In the genomic region with DNA sequence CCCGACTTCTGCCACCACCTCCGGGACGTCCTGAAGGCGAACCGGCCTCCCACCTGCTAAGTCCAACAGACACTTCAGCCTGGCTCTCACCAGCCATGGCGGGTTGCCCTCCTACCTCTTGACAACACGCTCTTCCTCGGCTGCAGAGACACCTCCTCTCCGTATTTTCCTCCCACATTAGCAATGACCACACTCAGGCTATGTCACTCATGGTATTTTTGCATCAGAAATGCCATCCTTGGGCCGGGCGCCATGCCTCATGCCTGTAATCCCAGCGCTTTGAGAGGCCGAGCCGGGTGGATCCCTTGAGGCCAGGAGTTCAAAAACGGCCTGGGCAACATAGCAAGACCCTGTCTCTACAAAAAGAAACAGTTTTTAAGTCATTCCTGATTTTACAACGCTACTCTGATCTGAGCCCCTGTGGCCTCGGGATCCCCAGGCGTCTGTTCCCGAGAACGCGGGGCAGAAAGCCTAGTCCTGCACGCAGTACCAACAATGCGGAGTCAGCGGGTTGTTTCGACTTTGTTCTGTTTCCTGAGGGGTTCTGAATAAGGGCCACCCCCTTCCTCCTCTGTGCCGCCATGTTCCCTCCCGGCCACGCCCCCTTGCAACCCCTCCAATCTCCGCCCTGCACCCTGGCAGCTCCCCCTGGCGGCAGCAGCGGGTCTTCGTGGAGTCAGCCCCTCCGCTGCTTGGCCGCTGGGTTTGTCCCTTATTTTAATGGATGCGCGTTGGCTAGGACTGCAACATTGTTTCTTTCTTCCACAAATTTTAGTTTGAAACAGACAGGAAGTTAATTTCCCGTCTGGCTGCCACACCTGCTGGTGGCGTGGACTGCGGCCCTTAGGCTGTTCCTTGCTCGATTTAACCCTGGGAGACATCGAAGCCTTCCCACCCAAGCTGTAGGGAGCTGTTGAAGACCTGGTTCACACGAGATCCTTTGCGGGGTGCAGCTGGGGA, we compare ENCODE assay signal across 1 cellular context.
A peak's percentile ranks its signal among the peaks of the same experiment; 100 is the strongest.
TF ChIP-seq lines count a peak whose summit lies in the region.

No MANE protein-coding gene starts in this region.

TF ChIP-seq in HepG2, 621 proteins besides CTCF, POLR2A, EP300 and RAD21 (continued from another document and continues in another):
- TF ChIP-seq, protein P1, sequence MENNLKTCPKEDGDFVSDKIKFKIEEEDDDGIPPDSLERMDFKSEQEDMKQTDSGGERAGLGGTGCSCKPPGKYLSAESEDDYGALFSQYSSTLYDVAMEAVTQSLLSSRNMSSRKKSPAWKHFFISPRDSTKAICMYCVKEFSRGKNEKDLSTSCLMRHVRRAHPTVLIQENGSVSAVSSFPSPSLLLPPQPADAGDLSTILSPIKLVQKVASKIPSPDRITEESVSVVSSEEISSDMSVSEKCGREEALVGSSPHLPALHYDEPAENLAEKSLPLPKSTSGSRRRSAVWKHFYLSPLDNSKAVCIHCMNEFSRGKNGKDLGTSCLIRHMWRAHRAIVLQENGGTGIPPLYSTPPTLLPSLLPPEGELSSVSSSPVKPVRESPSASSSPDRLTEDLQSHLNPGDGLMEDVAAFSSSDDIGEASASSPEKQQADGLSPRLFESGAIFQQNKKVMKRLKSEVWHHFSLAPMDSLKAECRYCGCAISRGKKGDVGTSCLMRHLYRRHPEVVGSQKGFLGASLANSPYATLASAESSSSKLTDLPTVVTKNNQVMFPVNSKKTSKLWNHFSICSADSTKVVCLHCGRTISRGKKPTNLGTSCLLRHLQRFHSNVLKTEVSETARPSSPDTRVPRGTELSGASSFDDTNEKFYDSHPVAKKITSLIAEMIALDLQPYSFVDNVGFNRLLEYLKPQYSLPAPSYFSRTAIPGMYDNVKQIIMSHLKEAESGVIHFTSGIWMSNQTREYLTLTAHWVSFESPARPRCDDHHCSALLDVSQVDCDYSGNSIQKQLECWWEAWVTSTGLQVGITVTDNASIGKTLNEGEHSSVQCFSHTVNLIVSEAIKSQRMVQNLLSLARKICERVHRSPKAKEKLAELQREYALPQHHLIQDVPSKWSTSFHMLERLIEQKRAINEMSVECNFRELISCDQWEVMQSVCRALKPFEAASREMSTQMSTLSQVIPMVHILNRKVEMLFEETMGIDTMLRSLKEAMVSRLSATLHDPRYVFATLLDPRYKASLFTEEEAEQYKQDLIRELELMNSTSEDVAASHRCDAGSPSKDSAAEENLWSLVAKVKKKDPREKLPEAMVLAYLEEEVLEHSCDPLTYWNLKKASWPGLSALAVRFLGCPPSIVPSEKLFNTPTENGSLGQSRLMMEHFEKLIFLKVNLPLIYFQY (CRISPR knock-in tag; IDR thresholded peaks at IDR 0.05; ENCODE audit: borderline replicate concordance) = 0 out of 2 replicates have a peak, but pooled peaks have one; percentile 68
- TF ChIP-seq ATF4 (CRISPR knock-in tag; IDR thresholded peaks at IDR 0.05) (peak in 1 of 2 experiments; percentile 39; a peak in 1 of 4 replicates), KLF15 (CRISPR knock-in tag; IDR thresholded peaks at IDR 0.05; ENCODE audit: borderline replicate concordance) (peak; percentile 61; the same call in 1 of the 2 replicates), ASH2L (IDR thresholded peaks at IDR 0.05; ENCODE audit: insufficient read length, low read depth, low read length) (peak; percentile 39), ERF (CRISPR knock-in tag; IDR thresholded peaks at IDR 0.05) (peak; percentile 87), ZUFSP (CRISPR knock-in tag; IDR thresholded peaks at IDR 0.05; ENCODE audit: borderline replicate concordance) (no peak), STAT6 (CRISPR knock-in tag; IDR thresholded peaks at IDR 0.05; ENCODE audit: borderline replicate concordance) (no peak; the same call in 1 of the 2 replicates), ZFP90 (CRISPR knock-in tag; IDR thresholded peaks at IDR 0.05; ENCODE audit: borderline replicate concordance) (peak; percentile 72; the same call in 1 of the 2 replicates), ZNF713 (CRISPR knock-in tag; IDR thresholded peaks at IDR 0.05) (no peak), PCBP2 (optimal IDR thresholded peaks at IDR 0.05; ENCODE audit: low read depth, low read length, poor library complexity, severe bottlenecking) (no peak), ZNF567 (CRISPR knock-in tag; IDR thresholded peaks at IDR 0.05; ENCODE audit: borderline replicate concordance) (0 out of 2 replicates have a peak, but pooled peaks have one; percentile 85), ZBTB4 (CRISPR knock-in tag; IDR thresholded peaks at IDR 0.05; ENCODE audit: borderline replicate concordance) (peak; percentile 58; the same call in 1 of the 2 replicates), ZNF891 (CRISPR knock-in tag; IDR thresholded peaks at IDR 0.05) (peak; percentile 34; the same call in 1 of the 2 replicates), IRF9 (CRISPR knock-in tag; IDR thresholded peaks at IDR 0.05; ENCODE audit: borderline replicate concordance) (peak; percentile 87), ARHGAP35 (CRISPR knock-in tag; IDR thresholded peaks at IDR 0.05; ENCODE audit: borderline replicate concordance) (no peak), NCOA1 (CRISPR knock-in tag; IDR thresholded peaks at IDR 0.05) (no peak), TEF (CRISPR knock-in tag; IDR thresholded peaks at IDR 0.05) (no peak), POLR2AphosphoS5 (IDR thresholded peaks at IDR 0.05; ENCODE audit: low read depth, low read length) (peak; percentile 81), SALL1 (CRISPR knock-in tag; IDR thresholded peaks at IDR 0.05) (peak; percentile 77), NR2C2 (CRISPR knock-in tag; IDR thresholded peaks at IDR 0.05; ENCODE audit: borderline replicate concordance) (0 out of 2 replicates have a peak, but pooled peaks have one; percentile 31), ZNF776 (CRISPR knock-in tag; IDR thresholded peaks at IDR 0.05) (peak; percentile 71; the same call in 1 of the 2 replicates), ZBTB2 (CRISPR knock-in tag; IDR thresholded peaks at IDR 0.05; ENCODE audit: low read depth) (no peak)
- TF ChIP-seq, protein P2, sequence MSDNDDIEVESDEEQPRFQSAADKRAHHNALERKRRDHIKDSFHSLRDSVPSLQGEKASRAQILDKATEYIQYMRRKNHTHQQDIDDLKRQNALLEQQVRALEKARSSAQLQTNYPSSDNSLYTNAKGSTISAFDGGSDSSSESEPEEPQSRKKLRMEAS (IDR thresholded peaks at IDR 0.05) = peak; percentile 49
